ENCODE assay signal across 10 cellular contexts in genomic region chr1:33219886-33220661, GRCh38. TPM values are rescaled to one million over a fixed set of nuclear protein-coding genes. Genes with fewer than 3 reads are reported as not detected.
A peak's percentile ranks its signal among the peaks of the same experiment; 100 is the strongest.
DNase-seq lines count a peak whose midpoint lies in the region; FAIRE-seq and TF ChIP-seq lines count a peak whose summit lies in the region.
"Had no signal": no experiment of that assay in that cellular context is flagged by ENCODE, and none has a peak within 500 bp of the region (broad histone marks: within the 10 kb centered on the region; RNA-seq: fewer than 3 reads in every experiment).

No MANE protein-coding gene starts in this region.

- DNase-seq in HEK293T (ENCODE audit: extremely low spot score) (peak; percentile 27), SJSA1 (ENCODE audit: low read depth in 1 of 2, low spot score in 2 of 2) (peak; percentile 28 to 54), foreskin fibroblast (peak; percentile 44 to 81), GF-D8 (lab: John Stamatoyannopoulos, UW) (no peak), medulla oblongata (ENCODE audit: extremely low spot score) (no peak), frontal cortex (ENCODE audit: low spot score in 2 of 2) (no peak), GM10266 (ENCODE audit: extremely low spot score) (no peak)
- DNase-seq: COR-L47; naive thymus-derived CD4-positive, alpha-beta T cell had no signal

- no peaks in the 10 kb centered on the region for H3K36me3 ChIP-seq in SJSA1

- H3K9me3 ChIP-seq in SJSA1 (replicated peaks), result no peaks in the 10 kb centered on the region

- no peak for FAIRE-seq in frontal cortex (lab: Jason Lieb, UNC)

- CTCF ChIA-PET in HEK293T (lab: Yijun Ruan, JAX), result no interaction called here

- POLR2A ChIA-PET in HEK293T (lab: Yijun Ruan, JAX), result no interaction called here

- no peak overlapping the region for H3K27ac ChIP-seq in SJSA1
- peak overlapping the region in 18 of 21 experiments; percentile 19 to 79 (median 54) for H3K27ac ChIP-seq in skin epidermis

- H3K27me3 ChIP-seq in SJSA1 (replicated peaks), result no peaks in the 10 kb centered on the region

- H3K4me3 ChIP-seq in SJSA1 (no peak overlapping the region), foreskin fibroblast (ENCODE audit: low read depth in 1 of 2, low read length in 2 of 2) (no peak overlapping the region), skin epidermis (no peak overlapping the region)

- peaks cover 18% of the 10 kb centered on the region for H3K4me1 ChIP-seq in SJSA1 (replicated peaks)

- TF ChIP-seq CTCF in foreskin fibroblast (IDR thresholded peaks at IDR 0.05; ENCODE audit: low read depth, low read length), result no peak
- TF ChIP-seq CTCF in GM10266 (IDR thresholded peaks at IDR 0.05; ENCODE audit: control insufficient read depth, insufficient read depth, low read depth, missing control alignments), result no peak

TF ChIP-seq in HEK293T, 16 proteins besides CTCF, POLR2A, EP300 and RAD21:
- TF ChIP-seq, protein P1, sequence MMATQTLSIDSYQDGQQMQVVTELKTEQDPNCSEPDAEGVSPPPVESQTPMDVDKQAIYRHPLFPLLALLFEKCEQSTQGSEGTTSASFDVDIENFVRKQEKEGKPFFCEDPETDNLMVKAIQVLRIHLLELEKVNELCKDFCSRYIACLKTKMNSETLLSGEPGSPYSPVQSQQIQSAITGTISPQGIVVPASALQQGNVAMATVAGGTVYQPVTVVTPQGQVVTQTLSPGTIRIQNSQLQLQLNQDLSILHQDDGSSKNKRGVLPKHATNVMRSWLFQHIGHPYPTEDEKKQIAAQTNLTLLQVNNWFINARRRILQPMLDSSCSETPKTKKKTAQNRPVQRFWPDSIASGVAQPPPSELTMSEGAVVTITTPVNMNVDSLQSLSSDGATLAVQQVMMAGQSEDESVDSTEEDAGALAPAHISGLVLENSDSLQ (IDR thresholded peaks at IDR 0.05), result no peak
- no peak for TF ChIP-seq HDGF (IDR thresholded peaks at IDR 0.05; ENCODE audit: borderline replicate concordance)
- TF ChIP-seq FOXA1 (IDR thresholded peaks at IDR 0.05), result no peak
- no peak for TF ChIP-seq ARNT (IDR thresholded peaks at IDR 0.05)
- TF ChIP-seq ZNF384 (IDR thresholded peaks at IDR 0.05), result no peak
- no peak for TF ChIP-seq SUZ12 (IDR thresholded peaks at IDR 0.05)
- TF ChIP-seq LEF1 (IDR thresholded peaks at IDR 0.05; ENCODE audit: borderline replicate concordance), result no peak
- TF ChIP-seq ELF4 (IDR thresholded peaks at IDR 0.05), result no peak
- no peak for TF ChIP-seq BHLHE40 (IDR thresholded peaks at IDR 0.05; ENCODE audit: borderline replicate concordance)
- TF ChIP-seq FOXK2 (IDR thresholded peaks at IDR 0.05), result no peak
- no peak for TF ChIP-seq NFRKB (IDR thresholded peaks at IDR 0.05)
- TF ChIP-seq FOXM1 (IDR thresholded peaks at IDR 0.05; ENCODE audit: borderline replicate concordance), result no peak
- no peak for TF ChIP-seq CTBP1 (IDR thresholded peaks at IDR 0.05; ENCODE audit: borderline replicate concordance)

RNA-seq across cellular contexts. Expression of gene ZNF362, which starts 36.2 kb away (rescaled TPM):
- total RNA-seq in SJSA1 (2014; rRNA removed; shearing (Covaris generic)), result 11.1 and 21.4 TPM in 2 replicates
- 13.9 TPM for total RNA-seq in frontal cortex

RNA-seq across cellular contexts. Expression of gene TRIM62, which starts 38.2 kb away (rescaled TPM):
- total RNA-seq in SJSA1 (2014; rRNA removed; shearing (Covaris generic)), result 4.1 and 6.2 TPM in 2 replicates
- total RNA-seq in frontal cortex, result 3.3 TPM

Comparison
In these comparisons a context has a peak if more than half of its experiments do, and no peak if none do; other contexts are left out.
1. DNase-seq: peak in HEK293T (single experiment), SJSA1 (2 of 2) and foreskin fibroblast (2 of 2); none in GF-D8 (single experiment), medulla oblongata (single experiment), frontal cortex (0 of 2) and GM10266 (single experiment).